In the genomic region with DNA sequence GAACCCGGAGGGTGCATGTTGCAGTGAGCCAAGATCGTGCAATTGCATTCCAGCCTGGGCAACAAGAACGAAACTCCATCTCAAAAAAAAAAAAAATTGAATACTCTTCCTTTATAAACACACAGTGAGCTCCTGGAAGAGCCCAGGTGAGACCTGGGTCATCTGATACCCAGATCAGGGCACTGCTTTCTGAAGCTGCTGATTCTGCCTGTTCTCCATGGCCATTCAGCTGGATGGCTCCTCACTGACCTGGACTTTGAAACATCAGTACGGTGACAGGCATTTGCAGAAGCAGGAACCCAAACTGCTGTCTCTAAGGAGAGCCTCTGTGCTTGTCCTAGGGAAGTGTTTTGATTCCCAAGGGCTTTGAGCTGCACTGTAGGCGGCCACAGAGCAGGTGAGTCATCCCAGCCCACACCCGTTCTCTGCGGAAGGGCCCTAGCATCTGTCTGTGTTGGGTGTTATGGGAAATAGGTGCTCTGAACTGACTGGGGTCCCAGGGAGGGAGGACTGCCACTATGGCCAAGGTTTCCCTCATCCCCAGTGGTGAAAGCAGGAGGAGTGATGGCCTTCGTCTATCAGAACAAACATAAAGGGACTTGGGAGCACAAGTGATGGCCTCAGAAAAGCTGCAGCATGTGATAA, we compare ENCODE assay signal across 8 cellular contexts.
DNase-seq lines count a peak whose midpoint lies in the region; ATAC-seq, FAIRE-seq and TF ChIP-seq lines count a peak whose summit lies in the region.

No MANE protein-coding gene starts in this region.

- H3K4me1 ChIP-seq in BLaER1 (peaks cover 27% of the 10 kb centered on the region), OCI-LY7 (ENCODE audit: insufficient read depth, low read length, poor library complexity, severe bottlenecking) (no peaks in the 10 kb centered on the region)

- intact Hi-C loops in OCI-LY7 (cut with micrococcal nuclease; ENCODE audit: unreplicated experiment) = no loop called here

- H3K36me3 ChIP-seq in BLaER1 (no peaks in the 10 kb centered on the region), OCI-LY7 (ENCODE audit: insufficient read depth, low read length) (no peaks in the 10 kb centered on the region)

- peaks cover 3% of the 10 kb centered on the region for H3K4me1 Mint-ChIP-seq in glutamatergic neuron (ENCODE audit: low read depth, unreplicated experiment)

- H4K20me1 ChIP-seq in BLaER1 (no peaks in the 10 kb centered on the region), OCI-LY7 (ENCODE audit: insufficient read depth, low read length) (no peaks in the 10 kb centered on the region)

- peak overlapping the region; percentile 66 for H3K4me2 ChIP-seq in BLaER1
- no peak overlapping the region for H3K4me2 ChIP-seq in OCI-LY7 (ENCODE audit: low read length)

- no peaks in the 10 kb centered on the region for H3K27me3 ChIP-seq in BLaER1

- no peak for TF ChIP-seq CTCF in OCI-LY7 (conservative IDR thresholded peaks at IDR 0.05; ENCODE audit: low read length)
- TF ChIP-seq CTCF in glutamatergic neuron (IDR thresholded peaks at IDR 0.05; ENCODE audit: partially characterized antibody, unreplicated experiment) = no peak

- H3K36me3 Mint-ChIP-seq in glutamatergic neuron (ENCODE audit: unreplicated experiment) = peaks cover 3% of the 10 kb centered on the region

- no peak overlapping the region for H3K4me3 ChIP-seq in BLaER1
- H3K4me3 ChIP-seq in OCI-LY7 (ENCODE audit: low read depth, low read length, poor library complexity, severe bottlenecking) = no peak overlapping the region

- peak; percentile 83 for DNase-seq in H54 (ENCODE audit: insufficient read length, low spot score)
- DNase-seq in OCI-LY7 (ENCODE audit: low spot score) = peak; percentile 8
- peak; percentile 23 for DNase-seq in germinal center (ENCODE audit: low spot score)
- DNase-seq in glutamatergic neuron = no peak

- POLR2A ChIA-PET in OCI-LY7 (lab: Charles Lee) = interaction anchor here (0.6 to 0.7 kb wide), 3 partner anchors 28 to 142 kb away, joined by 4 to 8 read pairs (median 6); no protein-coding TSS in a partner anchor

- no peaks in the 10 kb centered on the region for H3K27me3 Mint-ChIP-seq in glutamatergic neuron (ENCODE audit: unreplicated experiment)

- CTCF ChIA-PET in OCI-LY7 (lab: Charles Lee; ENCODE audit: unreplicated experiment) = no interaction called here

- H3K4me3 Mint-ChIP-seq in glutamatergic neuron (ENCODE audit: unreplicated experiment) = no peak overlapping the region

- FAIRE-seq in H54 (lab: Jason Lieb, UNC) = peak; percentile 75

- H3K9me2 ChIP-seq in OCI-LY7 (ENCODE audit: insufficient read depth, low read length) = no peaks in the 10 kb centered on the region

- H3K27ac ChIP-seq in BLaER1 = no peak overlapping the region
- no peak overlapping the region for H3K27ac ChIP-seq in OCI-LY7 (ENCODE audit: low read depth, low read length, poor library complexity, severe bottlenecking)

- BruUV-seq in OCI-LY7 (replicated peaks; lab: Mats Ljungman, UMichigan) = no TSS peak

- H3K9me3 Mint-ChIP-seq in glutamatergic neuron (ENCODE audit: unreplicated experiment) = peaks cover 2% of the 10 kb centered on the region

- H3K27ac Mint-ChIP-seq in glutamatergic neuron (ENCODE audit: unreplicated experiment) = no peak overlapping the region

- no peak overlapping the region for H2AFZ ChIP-seq in OCI-LY7 (ENCODE audit: low read length)

- no peaks in the 10 kb centered on the region for H3K79me2 ChIP-seq in OCI-LY7 (ENCODE audit: insufficient read depth, low read depth, low read length)

- no peak for TF ChIP-seq POLR2A in H54 (IDR thresholded peaks at IDR 0.05; ENCODE audit: low read depth, low read length)

- H3K9me3 ChIP-seq in BLaER1 (no peaks in the 10 kb centered on the region), OCI-LY7 (ENCODE audit: low read length) (no peaks in the 10 kb centered on the region)

- ATAC-seq in GM19023 (IDR thresholded peaks at IDR 0.05; ENCODE audit: unreplicated experiment) (no peak), HG03097 (IDR thresholded peaks at IDR 0.05; ENCODE audit: low FRiP score, unreplicated experiment) (no peak), GM18867 (IDR thresholded peaks at IDR 0.05; ENCODE audit: unreplicated experiment) (no peak)

- no peak overlapping the region for H3K9ac ChIP-seq in BLaER1
